ENCODE assay signal across 7 cellular contexts in the genomic region with DNA sequence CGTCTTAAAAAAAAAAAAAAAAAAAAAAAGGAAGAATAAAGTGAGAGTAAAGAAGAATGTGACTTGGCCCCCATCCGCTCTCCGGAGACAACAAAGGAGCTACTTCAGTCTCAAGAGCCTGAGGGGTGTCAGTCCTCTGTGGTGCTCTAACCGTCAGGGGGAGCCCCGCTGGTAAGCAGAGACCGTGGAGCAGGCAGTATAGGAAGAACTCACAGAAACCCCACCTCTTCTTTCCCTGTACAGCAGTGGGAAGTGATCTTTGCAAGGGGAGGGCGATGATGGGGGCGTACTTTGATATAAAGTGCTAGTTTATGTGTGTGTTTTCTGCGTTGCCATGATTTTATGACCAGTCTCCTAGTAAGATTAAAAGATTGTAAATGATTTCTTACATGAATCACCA.
DNase-seq lines count a peak whose midpoint lies in the region; ATAC-seq and TF ChIP-seq lines count a peak whose summit lies in the region.
"Not testable (repeated sequence)": the region's sequence is repeated elsewhere in the genome, so short reads cannot be mapped to it uniquely, and the experiment has no call there.

No MANE protein-coding gene starts in this region.

- H3K4me2 ChIP-seq in GM23338, result not testable (repeated sequence)

- H4K20me1 ChIP-seq in GM23338 (replicated peaks; ENCODE audit: insufficient read depth), result not testable (repeated sequence)

- H3K9me3 Mint-ChIP-seq in GM23338, result peaks cover 40% of the 10 kb centered on the region

- in situ Hi-C loops in transverse colon (cut with MboI; ENCODE audit: low pct_ligation_motif_present in 1 of 4, low pct_unique_long_range_greater_than_20kb in 1 of 4, low sequenced_read_pairs in 3 of 4), result not testable (repeated sequence)

- TF ChIP-seq POLR2A in Peyer's patch (IDR thresholded peaks at IDR 0.05); transverse colon (IDR thresholded peaks at IDR 0.05): not testable (repeated sequence)

- not testable (repeated sequence) for H3K27ac ChIP-seq in GM23338 (ENCODE audit: low read depth); Peyer's patch; WERI-Rb-1
- peak overlapping the region in 2 of 4 donors; percentile 28 to 42 for H3K27ac ChIP-seq in transverse colon

- H3K4me1 Mint-ChIP-seq in GM23338, result not testable (repeated sequence)

- H3K9me3 ChIP-seq in Peyer's patch; WERI-Rb-1 (ENCODE audit: severe bottlenecking); transverse colon: not testable (repeated sequence)

- peaks cover 25% of the 10 kb centered on the region; the same call in 2 of the 3 replicates for H3K36me3 Mint-ChIP-seq in GM23338 (ENCODE audit: low read depth)

- peak in 1 of 2 experiments; percentile 30; a peak in 2 of 4 replicates for TF ChIP-seq CTCF in GM23338 (conservative IDR thresholded peaks at IDR 0.05; ENCODE audit: low read depth in 2 of 2)
- not testable (repeated sequence) for TF ChIP-seq CTCF in Peyer's patch (IDR thresholded peaks at IDR 0.05); WERI-Rb-1 (IDR thresholded peaks at IDR 0.05; ENCODE audit: low read depth, low read length); transverse colon (IDR thresholded peaks at IDR 0.05)

- H3K9me2 ChIP-seq in GM23338 (ENCODE audit: insufficient read depth), result not testable (repeated sequence)

- H2AFZ ChIP-seq in GM23338, result not testable (repeated sequence)

- not testable (repeated sequence) for H3K27ac Mint-ChIP-seq in GM23338

- not testable (repeated sequence) for H3K4me3 ChIP-seq in GM23338; Peyer's patch; WERI-Rb-1 (ENCODE audit: low read depth, low read length); transverse colon

- 65 to 68% methylated on average over 7 to 9 of the region's 9 CpGs for WGBS in transverse colon (ENCODE audit: low coverage in 1 of 2), 2 donors

- not testable (repeated sequence) for H3K27me3 ChIP-seq in GM23338 (ENCODE audit: insufficient read depth); Peyer's patch; WERI-Rb-1 (ENCODE audit: insufficient read depth, low read depth, severe bottlenecking); transverse colon

- not testable (repeated sequence) for ATAC-seq in GM23338, Right ventricle myocardium inferior
- peak; percentile 87 for ATAC-seq in left colon

- not testable (repeated sequence) for TF ChIP-seq EP300 in transverse colon (IDR thresholded peaks at IDR 0.05; ENCODE audit: low read depth)

- not testable (repeated sequence) for H3K36me3 ChIP-seq in GM23338 (ENCODE audit: insufficient read depth); Peyer's patch; WERI-Rb-1; transverse colon

- not testable (repeated sequence) for H3K27me3 Mint-ChIP-seq in GM23338 (ENCODE audit: insufficient read depth, low read depth, poor library complexity)

- H3K4me3 Mint-ChIP-seq in GM23338, result not testable (repeated sequence)

- intact Hi-C loops in Right ventricle myocardium inferior (cut with DNase I); left colon (cut with DNase I, micrococcal nuclease); transverse colon (cut with DNase I; ENCODE audit: low total_unique reads): not testable (repeated sequence)

- DNase-seq in GM23338 (ENCODE audit: low spot score) (peak; percentile 11), HT1080 (ENCODE audit: low read depth) (peak; percentile 4), Peyer's patch (peak in 2 of 3 donors; percentile 43 to 49), WERI-Rb-1 (peak; percentile 7), Right ventricle myocardium inferior (ENCODE audit: missing footprints) (peak; percentile 50), left colon (peak; percentile 54 to 58), transverse colon (peak; percentile 55)

- H3F3A ChIP-seq in GM23338 (replicated peaks; ENCODE audit: low read depth), result not testable (repeated sequence)

- not testable (repeated sequence) for H3K79me2 ChIP-seq in GM23338 (replicated peaks; ENCODE audit: insufficient read depth)

- H3K4me1 ChIP-seq in GM23338 (ENCODE audit: insufficient read depth); Peyer's patch; transverse colon: not testable (repeated sequence)

Comparison
In these comparisons a context has a peak if more than half of its experiments do, and no peak if none do; other contexts are left out.
1. DNase-seq: peak in every context shown above with its lines; median percentile 56 in left colon; 55 in transverse colon; 50 in Right ventricle myocardium inferior; 46 in Peyer's patch; 11 in GM23338; 7 in WERI-Rb-1; 4 in HT1080.